In the genomic region with DNA sequence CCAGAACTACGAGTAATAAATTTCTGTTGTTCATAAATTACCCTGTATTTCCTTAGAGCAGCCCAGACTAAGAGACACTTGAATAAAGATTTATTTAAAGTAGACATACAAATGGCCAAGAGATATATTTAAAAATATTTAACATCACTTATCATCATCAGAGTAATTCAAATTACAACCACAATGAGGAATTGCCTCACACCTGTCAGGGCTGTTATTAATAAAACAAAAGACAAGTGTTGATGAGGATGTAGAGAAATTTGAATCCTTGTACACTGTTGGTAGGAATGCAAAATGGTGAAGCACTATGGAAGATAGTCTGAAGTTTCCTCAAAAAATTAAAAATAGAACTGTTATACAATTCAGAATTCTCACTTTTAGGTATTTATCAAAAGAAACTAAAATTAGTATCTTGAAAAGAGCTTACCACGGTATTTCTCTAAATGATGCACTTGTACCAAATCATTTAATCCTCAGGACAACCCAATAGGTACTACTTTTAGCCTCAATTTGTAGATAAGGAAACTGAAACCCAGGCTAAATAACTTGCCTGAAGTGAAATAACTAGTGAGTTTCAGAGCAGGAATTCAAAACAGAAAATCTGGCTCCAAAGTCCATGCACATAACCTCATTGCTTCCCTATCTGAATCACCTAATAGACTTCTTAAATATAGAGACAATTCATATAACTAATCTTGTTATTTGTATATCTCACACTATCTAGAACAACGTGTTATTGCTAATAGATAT, we compare ENCODE assay signal across 21 cellular contexts.
DNase-seq lines count a peak whose midpoint lies in the region; ATAC-seq, FAIRE-seq and TF ChIP-seq lines count a peak whose summit lies in the region.
"Had no signal": no experiment of that assay in that cellular context is flagged by ENCODE, and none has a peak within 500 bp of the region (broad histone marks: within the 10 kb centered on the region; RNA-seq: fewer than 3 reads in every experiment).

No MANE protein-coding gene starts in this region.

- no peak for TF ChIP-seq EP300 in GM12878 (IDR thresholded peaks at IDR 0.05; ENCODE audit: borderline replicate concordance in 1 of 2, control insufficient read depth in 1 of 2, low read depth in 2 of 2, low read length in 2 of 2)

- H4K20me1 ChIP-seq in KMS-11 (ENCODE audit: insufficient read depth) = no peaks in the 10 kb centered on the region
- H4K20me1 ChIP-seq in GM12878 (ENCODE audit: control insufficient read depth, insufficient read depth) = no peaks in the 10 kb centered on the region

- POLR2A ChIA-PET in GM12878 (lab: Charles Lee) = no interaction called here

- WGBS in GM12878 (ENCODE audit: insufficient coverage, insufficient replicate concordance, low lambda C conversion rate, missing lambda C conversion rate) = 13% methylated on average over 3 of the region's 3 CpGs
- 62% methylated on average over 3 of the region's 3 CpGs for WGBS in liver
- 13 to 46% (median 14%) methylated on average over 3 of the region's 3 CpGs for WGBS in small intestine, 3 donors

- H3K27ac ChIP-seq in KMS-11 = no peak overlapping the region
- no peak overlapping the region for H3K27ac ChIP-seq in GM12878 (ENCODE audit: control insufficient read depth, insufficient read depth)
- H3K27ac ChIP-seq in liver (ENCODE audit: low read depth in 1 of 2, low read length in 2 of 2) = peak overlapping the region; percentile 56 to 72
- peak overlapping the region in 1 of 2 donors; percentile 20 for H3K27ac ChIP-seq in small intestine (ENCODE audit: low read depth in 1 of 2, low read length in 1 of 2)
- H3K27ac ChIP-seq: SK-N-MC had no signal

- no peaks in the 10 kb centered on the region for H3K36me3 ChIP-seq in KMS-11 (ENCODE audit: insufficient read depth)
- H3K36me3 ChIP-seq in GM12878 (ENCODE audit: control insufficient read depth in 2 of 2, insufficient read depth in 2 of 2, low read length in 1 of 2) = no peaks in the 10 kb centered on the region
- H3K36me3 ChIP-seq in liver (ENCODE audit: control insufficient read depth in 4 of 4, insufficient read depth in 3 of 4, low read depth in 1 of 4, low read length in 3 of 4) = peaks cover 0 to 2% (median 0%) of the 10 kb centered on the region in 4 donors
- H3K36me3 ChIP-seq in small intestine (ENCODE audit: control insufficient read depth in 2 of 2, insufficient read depth in 2 of 2, low read length in 2 of 2) = no peaks in the 10 kb centered on the region
- H3K36me3 ChIP-seq in HAP-1 (replicated peaks) = no peaks in the 10 kb centered on the region
- H3K36me3 ChIP-seq: Peyer's patch had no signal

- H3K27me3 ChIP-seq in KMS-11 (ENCODE audit: insufficient read depth, low read depth) = no peaks in the 10 kb centered on the region
- H3K27me3 ChIP-seq in GM12878 (replicated peaks in 1 of 2; ENCODE audit: control insufficient read depth in 2 of 2, insufficient read depth in 2 of 2, low read length in 1 of 2) = no peaks in the 10 kb centered on the region
- H3K27me3 ChIP-seq in liver (ENCODE audit: control insufficient read depth in 4 of 4, insufficient read depth in 4 of 4, low read length in 3 of 4) = no peaks in the 10 kb centered on the region
- H3K27me3 ChIP-seq in small intestine (ENCODE audit: control insufficient read depth in 2 of 2, insufficient read depth in 2 of 2, low read length in 2 of 2) = no peaks in the 10 kb centered on the region
- H3K27me3 ChIP-seq in HAP-1 (ENCODE audit: low read depth) = no peaks in the 10 kb centered on the region
- H3K27me3 ChIP-seq: Peyer's patch had no signal

- no peaks in the 10 kb centered on the region; the same call in 2 of the 3 replicates for H3K9me3 ChIP-seq in GM12878 (replicated peaks; ENCODE audit: control insufficient read depth, insufficient read depth, low read length)
- H3K9me3 ChIP-seq in liver (ENCODE audit: control insufficient read depth in 4 of 4, low read length in 3 of 4) = no peaks in the 10 kb centered on the region
- no peaks in the 10 kb centered on the region for H3K9me3 ChIP-seq in small intestine (ENCODE audit: control insufficient read depth, low read depth)
- H3K9me3 ChIP-seq in HAP-1 = no peaks in the 10 kb centered on the region
- H3K9me3 ChIP-seq: Peyer's patch had no signal

- H3K9ac ChIP-seq in KMS-11 (no peak overlapping the region), GM12878 (ENCODE audit: control insufficient read depth, insufficient read depth, low read length) (no peak overlapping the region), liver (ENCODE audit: low read depth in 1 of 2, low read length in 2 of 2) (no peak overlapping the region)

- DNase-seq in GM12878 (ENCODE audit: low read depth, low spot score) (no peak), small intestine (peak; percentile 87), NCI-H2029 treated with DMSO at 0.1 percent for 48 hours (lab: John Stamatoyannopoulos, UW) (no peak), RPMI8226 (no peak), HAP-1 (ENCODE audit: low spot score in 2 of 2) (no peak)
- no peak for DNase-seq in activated CD8-positive, alpha-beta memory T cell treated with anti-CD3 and anti-CD28 coated beads, Interleukin-2, amount 50 U/mL, for 48 hours
- DNase-seq: C1 segment of cervical spinal cord, DND-41, KBM-7, NCI-H1048, NCI-H1436 treated with DMSO at 0.1 percent for 48 hours, NCI-H2081, NCI-H510A treated with DMSO at 0.1 percent for 48 hours, Peyer's patch, Right ventricle myocardium superior had no signal

- H3K79me2 ChIP-seq in KMS-11 (ENCODE audit: insufficient read depth, low read depth) (no peaks in the 10 kb centered on the region), GM12878 (ENCODE audit: control insufficient read depth, insufficient read depth, low read length) (no peaks in the 10 kb centered on the region)

- H3K4me2 ChIP-seq in KMS-11 (peak overlapping the region; percentile 6; the same call in 1 of the 2 replicates), GM12878 (ENCODE audit: control insufficient read depth, insufficient read depth) (no peak overlapping the region)

- in situ Hi-C loops in GM12878 (cut with MboI) = no loop called here
- in situ Hi-C loops in HAP-1 (cut with MboI; ENCODE audit: low sequenced_read_pairs) = loop anchor here (25.0 kb wide), 2 partner anchors 715 to 735 kb away; no protein-coding TSS in a partner anchor

- intact Hi-C loops in GM12878 (cut with micrococcal nuclease; ENCODE audit: unreplicated experiment) = no loop called here

- peak; percentile 28; the same call in 2 of the 3 replicates for ATAC-seq in GM12878

- no peak for TF ChIP-seq CTCF in KMS-11 (conservative IDR thresholded peaks at IDR 0.05; ENCODE audit: low read depth, low read length)
- TF ChIP-seq CTCF in GM12878 (IDR thresholded peaks at IDR 0.05 in 2 of 3, conservative IDR thresholded peaks at IDR 0.05 in 1 of 3; ENCODE audit: control insufficient read depth in 2 of 3, extremely low read depth in 1 of 3, insufficient read depth in 1 of 3, low read depth in 3 of 3, low read length in 3 of 3) = no peak
- no peak for TF ChIP-seq CTCF in liver (IDR thresholded peaks at IDR 0.05; ENCODE audit: low read depth, low read length, missing input control)

- no peak overlapping the region for H2AFZ ChIP-seq in KMS-11 (ENCODE audit: low read depth)
- no peak overlapping the region for H2AFZ ChIP-seq in GM12878 (ENCODE audit: control insufficient read depth, low read depth, low read length)

- FAIRE-seq in GM12878 (lab: Jason Lieb, UNC) (no peak), small intestine (lab: Jason Lieb, UNC) (peak; percentile 83)
- FAIRE-seq: G401.6, GM19239, H54 had no signal

- BruUV-seq in GM12878 (replicated peaks; lab: Mats Ljungman, UMichigan) = no TSS peak

- TF ChIP-seq RAD21 in GM12878 (IDR thresholded peaks at IDR 0.05; ENCODE audit: insufficient read depth, low read depth, low read length) (no peak), liver (IDR thresholded peaks at IDR 0.05) (no peak)

- RAD21 ChIA-PET in GM12878 (lab: Charles Lee; ENCODE audit: unreplicated experiment) = no interaction called here

- H3K4me1 ChIP-seq in KMS-11 (ENCODE audit: low read depth, poor library complexity, severe bottlenecking) (peaks cover 11% of the 10 kb centered on the region), GM12878 (ENCODE audit: control insufficient read depth, insufficient read depth, low read length) (no peaks in the 10 kb centered on the region), liver (ENCODE audit: control insufficient read depth in 4 of 4, insufficient read depth in 4 of 4, low read length in 3 of 4) (peaks cover 0 to 4% (median 0%) of the 10 kb centered on the region in 4 donors), small intestine (ENCODE audit: control insufficient read depth in 2 of 2, insufficient read depth in 1 of 2, low read depth in 1 of 2, low read length in 1 of 2) (peaks cover 0 to 3% of the 10 kb centered on the region in 2 donors), HAP-1 (0 out of 2 replicates have a peak, but pooled peaks cover 2% of the 10 kb centered on the region)

- TF ChIP-seq POLR2A in GM12878 (IDR thresholded peaks at IDR 0.05; ENCODE audit: low read depth, low read length) = no peak

- H3K4me3 ChIP-seq in KMS-11 (IDR thresholded peaks at IDR 0.05; ENCODE audit: insufficient read depth, low read depth, low read length) (no peak overlapping the region), GM12878 (no peak overlapping the region), liver (ENCODE audit: low read depth in 1 of 3, low read length in 3 of 3) (no peak overlapping the region), small intestine (ENCODE audit: low read depth in 1 of 2, low read length in 2 of 2) (no peak overlapping the region), HAP-1 (no peak overlapping the region)
- H3K4me3 ChIP-seq: Peyer's patch, SK-N-MC had no signal

- SMC1A ChIA-PET in GM12878 (lab: Charles Lee; ENCODE audit: uncharacterized antibody, unreplicated experiment) = interaction anchor here (2.1 kb wide), 1 partner anchor 13 kb away, joined by 6 read pairs; no protein-coding TSS in a partner anchor

- CTCF ChIA-PET in GM12878 (lab: Yijun Ruan, JAX) = interaction anchor here (1.0 to 1.6 kb wide), 3 partner anchors 14 to 657 kb away, joined by 3 to 7 read pairs (median 6); no protein-coding TSS in a partner anchor

TF ChIP-seq in GM12878, 131 proteins besides CTCF, POLR2A, EP300 and RAD21 (continues in another document):
- TF ChIP-seq ZZZ3 (IDR thresholded peaks at IDR 0.05; ENCODE audit: control insufficient read depth, insufficient read length, low read depth) (no peak), SMC3 (IDR thresholded peaks at IDR 0.05; ENCODE audit: borderline replicate concordance, low read length) (no peak), MTA3 (IDR thresholded peaks at IDR 0.05; ENCODE audit: borderline replicate concordance, low read length) (no peak)

TF ChIP-seq in liver, 16 proteins besides CTCF, POLR2A, EP300 and RAD21 (continues in another document):
- TF ChIP-seq RXRA (IDR thresholded peaks at IDR 0.05) = peak in 1 of 2 donors; percentile 10

Comparison
In these comparisons a context has a peak if more than half of its experiments do, and no peak if none do; other contexts are left out.
1. H3K27ac ChIP-seq: peak in liver (2 of 2); none in KMS-11 (single experiment) and GM12878 (single experiment).